In genomic region chr20:62953839-62954703, GRCh38 we compare ENCODE assay signal across 9 cellular contexts. TPM values are rescaled to one million over a fixed set of nuclear protein-coding genes. Genes with fewer than 3 reads are reported as not detected.
DNase-seq lines count a peak whose midpoint lies in the region; ATAC-seq and TF ChIP-seq lines count a peak whose summit lies in the region.
"Had no signal": no experiment of that assay in that cellular context is flagged by ENCODE, and none has a peak within 500 bp of the region (broad histone marks: within the 10 kb centered on the region; RNA-seq: fewer than 3 reads in every experiment).

No MANE protein-coding gene starts in this region.

- TF ChIP-seq CTCF in OCI-LY7 (conservative IDR thresholded peaks at IDR 0.05; ENCODE audit: low read length) (no peak), gastroesophageal sphincter (IDR thresholded peaks at IDR 0.05) (no peak), omental fat pad (IDR thresholded peaks at IDR 0.05) (no peak)

- H3K9me3 ChIP-seq in BLaER1 treated with 17β-estradiol and CSF1 and Interleukin-3, amounts not matched to agents 10 nM and 100 nM (replicated peaks in 1 of 11): peaks cover 1 to 8% (median 4%) of the 10 kb centered on the region in 11 experiments; a peak in 19 of 22 replicates
- H3K9me3 ChIP-seq in OCI-LY7 (ENCODE audit: low read length): peaks cover 7% of the 10 kb centered on the region
- H3K9me3 ChIP-seq in gastroesophageal sphincter: no peaks in the 10 kb centered on the region

- peak in 1 of 2 donors; percentile 16 for TF ChIP-seq POLR2A in gastroesophageal sphincter (IDR thresholded peaks at IDR 0.05)

- no peak for TF ChIP-seq EP300 in gastroesophageal sphincter (IDR thresholded peaks at IDR 0.05)

- H2AFZ ChIP-seq in OCI-LY7 (ENCODE audit: low read length): peak overlapping the region; percentile 58

- peak overlapping the region; percentile 58 to 84 (median 76) for H3K4me3 ChIP-seq in BLaER1 treated with 17β-estradiol and CSF1 and Interleukin-3, amounts not matched to agents 10 nM and 100 nM
- H3K4me3 ChIP-seq in OCI-LY7 (ENCODE audit: low read depth, low read length, poor library complexity, severe bottlenecking): peak overlapping the region; percentile 44
- H3K4me3 ChIP-seq in gastroesophageal sphincter: peak overlapping the region in 1 of 2 donors; percentile 48

- DNase-seq in OCI-LY7 (ENCODE audit: low spot score) (peak; percentile 96), omental fat pad (ENCODE audit: low spot score) (peak; percentile 43), ureter (ENCODE audit: low spot score) (peak; percentile 78)
- peak; percentile 26 for DNase-seq in activated T-helper 9 cell treated with anti-CD3 and anti-CD28 coated beads, Interleukin-2, amount 50 U/mL, for 16 hours (ENCODE audit: low read depth)

- intact Hi-C loops in OCI-LY7 (cut with micrococcal nuclease; ENCODE audit: unreplicated experiment): loop anchor here (1.0 to 10.0 kb wide), 3 partner anchors 16 to 51 kb away; partner anchors contain the start of genes BHLHE23 and GID8

- no peaks in the 10 kb centered on the region for H3K27me3 ChIP-seq in BLaER1 treated with 17β-estradiol and CSF1 and Interleukin-3, amounts not matched to agents 10 nM and 100 nM
- H3K27me3 ChIP-seq in gastroesophageal sphincter: no peaks in the 10 kb centered on the region

- ATAC-seq in GM19324 (IDR thresholded peaks at IDR 0.05; ENCODE audit: low FRiP score, unreplicated experiment) (peak; percentile 74), HG03432 (IDR thresholded peaks at IDR 0.05; ENCODE audit: unreplicated experiment) (peak; percentile 72), gastroesophageal sphincter (peak; percentile 90), omental fat pad (ENCODE audit: low FRiP score) (peak; percentile 74)

- CTCF ChIA-PET in OCI-LY7 (lab: Charles Lee; ENCODE audit: unreplicated experiment): interaction anchor here (0.7 to 1.1 kb wide), 2 partner anchors 47 to 1026 kb away, joined by 4 read pairs; no protein-coding TSS in a partner anchor

- WGBS in gastroesophageal sphincter (ENCODE audit: low coverage in 1 of 2), 2 donors: 4 to 34% methylated on average over 3 to 5 of the region's 32 CpGs

- POLR2A ChIA-PET in OCI-LY7 (lab: Charles Lee): interaction anchor here (0.6 to 1.5 kb wide), 13 partner anchors 8 to 344 kb away, joined by 3 to 6 read pairs (median 3); partner anchors contain the start of gene DIDO1

- H3K36me3 ChIP-seq in BLaER1 treated with 17β-estradiol and CSF1 and Interleukin-3, amounts not matched to agents 10 nM and 100 nM: peaks cover 47 to 59% (median 52%) of the 10 kb centered on the region in 11 experiments
- peaks cover 16% of the 10 kb centered on the region for H3K36me3 ChIP-seq in OCI-LY7 (ENCODE audit: insufficient read depth, low read length)
- peaks cover 0 to 29% of the 10 kb centered on the region in 2 donors for H3K36me3 ChIP-seq in gastroesophageal sphincter

- peaks cover 66 to 95% (median 85%) of the 10 kb centered on the region in 10 experiments for H3K4me1 ChIP-seq in BLaER1 treated with 17β-estradiol and CSF1 and Interleukin-3, amounts not matched to agents 10 nM and 100 nM
- H3K4me1 ChIP-seq in OCI-LY7 (ENCODE audit: insufficient read depth, low read length, poor library complexity, severe bottlenecking): peaks cover 24% of the 10 kb centered on the region
- peaks cover 5 to 33% (median 29%) of the 10 kb centered on the region in 3 donors for H3K4me1 ChIP-seq in gastroesophageal sphincter

- peak overlapping the region; percentile 80 to 94 (median 87) for H3K27ac ChIP-seq in BLaER1 treated with 17β-estradiol and CSF1 and Interleukin-3, amounts not matched to agents 10 nM and 100 nM
- H3K27ac ChIP-seq in OCI-LY7 (ENCODE audit: low read depth, low read length, poor library complexity, severe bottlenecking) (peak overlapping the region; percentile 89), gastroesophageal sphincter (peak overlapping the region; percentile 74 to 98 (median 92))
- H3K27ac ChIP-seq: KMS-11 had no signal

- H4K20me1 ChIP-seq in BLaER1 treated with 17β-estradiol and CSF1 and Interleukin-3, amounts not matched to agents 10 nM and 100 nM: peaks cover 38 to 68% (median 47%) of the 10 kb centered on the region in 11 experiments; a peak in 21 of 22 replicates
- no peaks in the 10 kb centered on the region for H4K20me1 ChIP-seq in OCI-LY7 (ENCODE audit: insufficient read depth, low read length)

- no peaks in the 10 kb centered on the region for H3K9me2 ChIP-seq in OCI-LY7 (ENCODE audit: insufficient read depth, low read length)

- peak overlapping the region; percentile 97 to 100 (median 100) for H3K4me2 ChIP-seq in BLaER1 treated with 17β-estradiol and CSF1 and Interleukin-3, amounts not matched to agents 10 nM and 100 nM
- H3K4me2 ChIP-seq in OCI-LY7 (ENCODE audit: low read length): peak overlapping the region; percentile 72
- H3K4me2 ChIP-seq: KMS-11 had no signal

- peak overlapping the region; percentile 82 to 92 (median 87) for H3K9ac ChIP-seq in BLaER1 treated with 17β-estradiol and CSF1 and Interleukin-3, amounts not matched to agents 10 nM and 100 nM
- H3K9ac ChIP-seq: KMS-11 had no signal

- H3K79me2 ChIP-seq in OCI-LY7 (ENCODE audit: insufficient read depth, low read depth, low read length): no peaks in the 10 kb centered on the region

- BruUV-seq in OCI-LY7 (replicated peaks; lab: Mats Ljungman, UMichigan): no TSS peak

RNA-seq across cellular contexts. Expression of gene SLC17A9, which starts 1.6 kb away (rescaled TPM):
- total RNA-seq in OCI-LY7 (2014; rRNA removed; shearing (Covaris generic)): 1.7 and 2.0 TPM in 2 replicates
- 8.1 and 13.2 TPM in 2 replicates for total RNA-seq in OCI-LY7 (2022)
- 1 to 10 TPM; 1.3 to 4.6 (median 2.8) TPM for total RNA-seq in gastroesophageal sphincter
- 10 to 100 TPM in 1 of 4 donors, 1 to 10 TPM in 3; 1.6 to 10.7 (median 2.5) TPM for total RNA-seq in omental fat pad
- total RNA-seq in ureter: 10.1 TPM

RNA-seq across cellular contexts. Expression of gene GID8, which starts 16.1 kb away (rescaled TPM):
- 28.7 and 29.2 TPM in 2 replicates for total RNA-seq in OCI-LY7 (2014; rRNA removed; shearing (Covaris generic))
- total RNA-seq in OCI-LY7 (2022): 46.1 and 47.7 TPM in 2 replicates
- 10 to 100 TPM; 23.2 to 34.8 (median 27.9) TPM for total RNA-seq in gastroesophageal sphincter
- 10 to 100 TPM; 21.7 to 33.4 (median 25.5) TPM for total RNA-seq in omental fat pad
- total RNA-seq in ureter: 43.1 TPM

RNA-seq across cellular contexts. Expression of gene DIDO1, which starts 27.8 kb away (rescaled TPM):
- 65.1 and 69.2 TPM in 2 replicates for total RNA-seq in OCI-LY7 (2014; rRNA removed; shearing (Covaris generic))
- total RNA-seq in OCI-LY7 (2022): 70.6 and 79.0 TPM in 2 replicates
- 10 to 100 TPM; 49.5 to 75.8 (median 66.5) TPM for total RNA-seq in gastroesophageal sphincter
- total RNA-seq in omental fat pad: 10 to 100 TPM; 40.6 to 64.4 (median 54.1) TPM
- total RNA-seq in ureter: 75.8 TPM

RNA-seq across cellular contexts. Expression of gene BHLHE23, which starts 52.7 kb away (rescaled TPM):
- not detected in 2 replicates for total RNA-seq in OCI-LY7 (2014; rRNA removed; shearing (Covaris generic))
- total RNA-seq in OCI-LY7 (2022) (not detected in 2 replicates), gastroesophageal sphincter (not detected), omental fat pad (not detected), ureter (not detected)

Comparison
In these comparisons a context has a peak if more than half of its experiments do, and no peak if none do; other contexts are left out.
1. DNase-seq: peak in every context shown above with its lines; median percentile 96 in OCI-LY7; 78 in ureter; 43 in omental fat pad; 26 in activated T-helper 9 cell treated with anti-CD3 and anti-CD28 coated beads, Interleukin-2, amount 50 U/mL, for 16 hours.